Comparison of ENCODE assay signal across 10 cellular contexts in the genomic region with DNA sequence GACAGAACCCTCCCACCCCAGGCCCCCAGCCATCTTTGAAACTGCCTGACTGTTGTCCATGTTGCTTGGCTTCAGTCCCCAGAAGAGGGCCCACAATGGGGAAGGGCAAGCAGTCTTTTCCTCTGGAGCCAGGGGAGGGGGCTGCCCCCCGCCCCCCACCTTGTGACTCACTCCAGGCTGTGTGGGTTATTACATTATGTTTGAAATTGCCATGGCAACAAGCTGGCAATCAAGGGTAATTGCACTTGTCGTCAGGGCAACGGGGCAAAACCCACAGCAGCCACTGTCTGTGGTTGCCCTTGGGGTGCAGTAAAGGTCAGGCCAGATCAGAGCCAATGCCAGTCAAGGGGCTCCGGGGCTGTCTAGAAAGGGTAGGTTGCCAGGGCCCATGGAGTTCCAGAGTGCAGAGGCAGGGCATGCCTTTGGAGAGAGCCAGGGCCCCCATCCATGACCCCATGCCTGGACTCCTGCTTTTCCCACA.
DNase-seq lines count a peak whose midpoint lies in the region.
"Had no signal": no experiment of that assay in that cellular context is flagged by ENCODE, and none has a peak within 500 bp of the region (broad histone marks: within the 10 kb centered on the region; RNA-seq: fewer than 3 reads in every experiment).

No MANE protein-coding gene starts in this region.

- peaks cover 23% of the 10 kb centered on the region for H3K27me3 ChIP-seq in effector memory CD4-positive, alpha-beta T cell (replicated peaks; ENCODE audit: control insufficient read depth, insufficient read depth, low read length, poor library complexity, severe bottlenecking)
- H3K27me3 ChIP-seq: vagina had no signal

- H3K4me3 ChIP-seq in effector memory CD4-positive, alpha-beta T cell (ENCODE audit: insufficient read depth, low read depth, low read length, poor library complexity, severe bottlenecking), result no peak overlapping the region
- H3K4me3 ChIP-seq: vagina had no signal

- H3K9me3 ChIP-seq in effector memory CD4-positive, alpha-beta T cell (ENCODE audit: control insufficient read depth, low read length), result no peaks in the 10 kb centered on the region
- H3K9me3 ChIP-seq: vagina had no signal

- no peak overlapping the region for H3K27ac ChIP-seq in effector memory CD4-positive, alpha-beta T cell (ENCODE audit: insufficient read depth, low read length, poor library complexity, severe bottlenecking)
- H3K27ac ChIP-seq: vagina had no signal

- H3K4me1 ChIP-seq in effector memory CD4-positive, alpha-beta T cell (ENCODE audit: control insufficient read depth, insufficient read depth, low read length, poor library complexity, severe bottlenecking), result peaks cover 16% of the 10 kb centered on the region

- no peaks in the 10 kb centered on the region for H3K36me3 ChIP-seq in effector memory CD4-positive, alpha-beta T cell (ENCODE audit: control insufficient read depth, insufficient read depth, low read length)
- H3K36me3 ChIP-seq: vagina had no signal

- DNase-seq in stimulated activated naive CD4-positive, alpha-beta T cell treated with Interleukin-2 at 50 U/mL for 16 hours (lab: John Stamatoyannopoulos, UW), result peak; percentile 20
- no peak for DNase-seq in stimulated activated naive CD4-positive, alpha-beta T cell (lab: John Stamatoyannopoulos, UW)
- DNase-seq in OCI-M1 (lab: John Stamatoyannopoulos, UW), result peak; percentile 23
- DNase-seq in effector memory CD4-positive, alpha-beta T cell, result peak; percentile 13 to 19 (median 16)
- DNase-seq in NCI-H1048 (lab: John Stamatoyannopoulos, UW), result no peak
- DNase-seq in LoVo (ENCODE audit: low spot score), result no peak
- DNase-seq in cerebellar cortex (ENCODE audit: low spot score), result no peak
- DNase-seq in Kasumi-1 (lab: John Stamatoyannopoulos, UW), result no peak
- DNase-seq: NCI-H1417 treated with DMSO at 0.1 percent for 48 hours had no signal

Comparison
In these comparisons a context has a peak if more than half of its experiments do, and no peak if none do; other contexts are left out.
1. DNase-seq: peak in stimulated activated naive CD4-positive, alpha-beta T cell treated with Interleukin-2 at 50 U/mL for 16 hours (single experiment), OCI-M1 (single experiment) and effector memory CD4-positive, alpha-beta T cell (3 of 3); none in stimulated activated naive CD4-positive, alpha-beta T cell (0 of 6), NCI-H1048 (single experiment), LoVo (single experiment), cerebellar cortex (single experiment) and Kasumi-1 (0 of 2).